ENCODE assay signal across 1 cellular context in the genomic region with DNA sequence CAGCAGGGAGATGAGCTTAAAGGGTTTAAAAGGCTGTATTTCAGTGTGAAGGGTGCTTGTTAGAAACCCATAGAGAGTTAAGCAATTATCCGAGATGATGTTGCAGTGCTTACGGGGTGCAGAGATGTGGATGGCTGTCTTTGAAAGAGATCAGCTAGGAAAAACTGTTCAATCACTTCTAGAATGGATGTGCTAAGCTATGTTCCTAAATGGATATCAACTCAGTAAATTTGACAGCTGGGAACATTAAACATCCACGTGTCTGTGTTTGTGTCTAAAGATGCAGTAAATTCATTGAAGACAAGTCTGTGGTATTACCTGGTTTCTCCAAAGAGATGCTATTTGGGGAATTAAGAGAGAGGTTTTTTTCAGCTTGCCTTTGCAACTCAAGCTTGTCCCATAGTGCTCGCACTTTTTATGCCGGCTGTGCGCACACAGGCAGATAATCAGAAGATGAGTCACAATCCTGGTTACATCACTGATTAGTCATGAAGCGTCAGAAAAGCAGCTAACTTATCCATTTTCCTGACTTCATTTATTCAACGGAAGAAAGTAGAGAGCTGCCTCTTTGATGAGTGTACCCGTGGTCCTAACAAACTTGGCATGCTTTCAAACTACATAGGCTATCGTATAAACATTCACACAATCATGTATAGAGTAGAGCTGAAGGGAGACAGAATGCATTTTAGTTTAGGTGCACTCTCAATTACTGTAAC.
TF ChIP-seq lines count a peak whose summit lies in the region.

No MANE protein-coding gene starts in this region.

TF ChIP-seq in HEK293, 187 proteins besides CTCF, POLR2A, EP300 and RAD21 (continued from another document):
- TF ChIP-seq, protein P1, sequence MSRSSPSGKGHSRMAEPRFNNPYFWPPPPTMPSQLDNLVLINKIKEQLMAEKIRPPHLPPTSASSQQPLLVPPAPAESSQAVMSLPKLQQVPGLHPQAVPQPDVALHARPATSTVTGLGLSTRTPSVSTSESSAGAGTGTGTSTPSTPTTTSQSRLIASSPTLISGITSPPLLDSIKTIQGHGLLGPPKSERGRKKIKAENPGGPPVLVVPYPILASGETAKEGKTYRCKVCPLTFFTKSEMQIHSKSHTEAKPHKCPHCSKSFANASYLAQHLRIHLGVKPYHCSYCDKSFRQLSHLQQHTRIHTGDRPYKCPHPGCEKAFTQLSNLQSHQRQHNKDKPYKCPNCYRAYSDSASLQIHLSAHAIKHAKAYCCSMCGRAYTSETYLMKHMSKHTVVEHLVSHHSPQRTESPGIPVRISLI (tag by site-specific recombination; IDR thresholded peaks at IDR 0.05), result peak; percentile 91
- TF ChIP-seq SETDB1 (IDR thresholded peaks at IDR 0.05; ENCODE audit: insufficient read length, low read length) (peak; percentile 43), ZFP69B (tag by site-specific recombination; IDR thresholded peaks at IDR 0.05) (0 out of 2 replicates have a peak, but pooled peaks have one; percentile 23), OVOL3 (tag by site-specific recombination; IDR thresholded peaks at IDR 0.05) (no peak), GLIS1 (tag by site-specific recombination; IDR thresholded peaks at IDR 0.05) (no peak), ZNF24 (tag by site-specific recombination; IDR thresholded peaks at IDR 0.05) (peak; percentile 94), SP7 (tag by site-specific recombination; IDR thresholded peaks at IDR 0.05) (0 out of 2 replicates have a peak, but pooled peaks have one; percentile 31), ZNF830 (tag by site-specific recombination; IDR thresholded peaks at IDR 0.05; ENCODE audit: low read depth) (no peak), ZNF335 (tag by site-specific recombination; conservative IDR thresholded peaks at IDR 0.05) (peak; percentile 27; the same call in 1 of the 2 replicates), ZEB2 (tag by site-specific recombination; IDR thresholded peaks at IDR 0.05) (peak; percentile 71), ZNF146 (tag by site-specific recombination; IDR thresholded peaks at IDR 0.05) (no peak), ZNF514 (tag by site-specific recombination; IDR thresholded peaks at IDR 0.05) (no peak), ZNF16 (tag by site-specific recombination; IDR thresholded peaks at IDR 0.05; ENCODE audit: low read depth) (no peak), ZNF366 (tag by site-specific recombination; conservative IDR thresholded peaks at IDR 0.05) (peak; percentile 74), ZBTB21 (tag by site-specific recombination; IDR thresholded peaks at IDR 0.05) (peak; percentile 98), ZNF629 (tag by site-specific recombination; IDR thresholded peaks at IDR 0.05) (peak; percentile 96), SP3 (tag by site-specific recombination; IDR thresholded peaks at IDR 0.05) (peak; percentile 25; the same call in 1 of the 2 replicates), ZNF626 (tag by site-specific recombination; IDR thresholded peaks at IDR 0.05) (no peak), ZBTB20 (tag by site-specific recombination; IDR thresholded peaks at IDR 0.05) (peak; percentile 26; the same call in 1 of the 2 replicates), REPIN1 (tag by site-specific recombination; IDR thresholded peaks at IDR 0.05; ENCODE audit: low read depth) (no peak), ZNF660 (tag by site-specific recombination; IDR thresholded peaks at IDR 0.05) (peak; percentile 66; the same call in 1 of the 2 replicates), ZBTB7A (tag by site-specific recombination; IDR thresholded peaks at IDR 0.05; ENCODE audit: low read depth) (no peak), ZBTB17 (tag by site-specific recombination; IDR thresholded peaks at IDR 0.05) (peak; percentile 61; the same call in 1 of the 2 replicates), ZNF184 (tag by site-specific recombination; IDR thresholded peaks at IDR 0.05) (peak; percentile 91), ZNF670 (tag by site-specific recombination; IDR thresholded peaks at IDR 0.05; ENCODE audit: low read depth) (no peak), KLF1 (tag by site-specific recombination; IDR thresholded peaks at IDR 0.05) (no peak), KLF10 (tag by site-specific recombination; IDR thresholded peaks at IDR 0.05) (no peak), ZNF214 (tag by site-specific recombination; IDR thresholded peaks at IDR 0.05; ENCODE audit: borderline replicate concordance) (no peak), ZNF549 (tag by site-specific recombination; IDR thresholded peaks at IDR 0.05) (0 out of 2 replicates have a peak, but pooled peaks have one; percentile 28), ZNF394 (tag by site-specific recombination; IDR thresholded peaks at IDR 0.05; ENCODE audit: borderline replicate concordance) (peak; percentile 21; the same call in 1 of the 2 replicates), ZNF558 (tag by site-specific recombination; IDR thresholded peaks at IDR 0.05) (peak; percentile 42; the same call in 1 of the 2 replicates)
- TF ChIP-seq, protein P2, sequence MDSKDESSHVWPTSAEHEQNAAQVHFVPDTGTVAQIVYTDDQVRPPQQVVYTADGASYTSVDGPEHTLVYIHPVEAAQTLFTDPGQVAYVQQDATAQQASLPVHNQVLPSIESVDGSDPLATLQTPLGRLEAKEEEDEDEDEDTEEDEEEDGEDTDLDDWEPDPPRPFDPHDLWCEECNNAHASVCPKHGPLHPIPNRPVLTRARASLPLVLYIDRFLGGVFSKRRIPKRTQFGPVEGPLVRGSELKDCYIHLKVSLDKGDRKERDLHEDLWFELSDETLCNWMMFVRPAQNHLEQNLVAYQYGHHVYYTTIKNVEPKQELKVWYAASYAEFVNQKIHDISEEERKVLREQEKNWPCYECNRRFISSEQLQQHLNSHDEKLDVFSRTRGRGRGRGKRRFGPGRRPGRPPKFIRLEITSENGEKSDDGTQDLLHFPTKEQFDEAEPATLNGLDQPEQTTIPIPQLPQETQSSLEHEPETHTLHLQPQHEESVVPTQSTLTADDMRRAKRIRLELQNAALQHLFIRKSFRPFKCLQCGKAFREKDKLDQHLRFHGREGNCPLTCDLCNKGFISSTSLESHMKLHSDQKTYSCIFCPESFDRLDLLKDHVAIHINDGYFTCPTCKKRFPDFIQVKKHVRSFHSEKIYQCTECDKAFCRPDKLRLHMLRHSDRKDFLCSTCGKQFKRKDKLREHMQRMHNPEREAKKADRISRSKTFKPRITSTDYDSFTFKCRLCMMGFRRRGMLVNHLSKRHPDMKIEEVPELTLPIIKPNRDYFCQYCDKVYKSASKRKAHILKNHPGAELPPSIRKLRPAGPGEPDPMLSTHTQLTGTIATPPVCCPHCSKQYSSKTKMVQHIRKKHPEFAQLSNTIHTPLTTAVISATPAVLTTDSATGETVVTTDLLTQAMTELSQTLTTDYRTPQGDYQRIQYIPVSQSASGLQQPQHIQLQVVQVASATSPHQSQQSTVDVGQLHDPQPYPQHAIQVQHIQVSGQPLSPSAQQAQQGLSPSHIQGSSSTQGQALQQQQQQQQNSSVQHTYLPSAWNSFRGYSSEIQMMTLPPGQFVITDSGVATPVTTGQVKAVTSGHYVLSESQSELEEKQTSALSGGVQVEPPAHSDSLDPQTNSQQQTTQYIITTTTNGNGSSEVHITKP (tag by site-specific recombination; IDR thresholded peaks at IDR 0.05), result no peak
- TF ChIP-seq, protein P3, sequence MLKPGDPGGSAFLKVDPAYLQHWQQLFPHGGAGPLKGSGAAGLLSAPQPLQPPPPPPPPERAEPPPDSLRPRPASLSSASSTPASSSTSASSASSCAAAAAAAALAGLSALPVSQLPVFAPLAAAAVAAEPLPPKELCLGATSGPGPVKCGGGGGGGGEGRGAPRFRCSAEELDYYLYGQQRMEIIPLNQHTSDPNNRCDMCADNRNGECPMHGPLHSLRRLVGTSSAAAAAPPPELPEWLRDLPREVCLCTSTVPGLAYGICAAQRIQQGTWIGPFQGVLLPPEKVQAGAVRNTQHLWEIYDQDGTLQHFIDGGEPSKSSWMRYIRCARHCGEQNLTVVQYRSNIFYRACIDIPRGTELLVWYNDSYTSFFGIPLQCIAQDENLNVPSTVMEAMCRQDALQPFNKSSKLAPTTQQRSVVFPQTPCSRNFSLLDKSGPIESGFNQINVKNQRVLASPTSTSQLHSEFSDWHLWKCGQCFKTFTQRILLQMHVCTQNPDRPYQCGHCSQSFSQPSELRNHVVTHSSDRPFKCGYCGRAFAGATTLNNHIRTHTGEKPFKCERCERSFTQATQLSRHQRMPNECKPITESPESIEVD (tag by site-specific recombination; IDR thresholded peaks at IDR 0.05), result no peak
- TF ChIP-seq, protein P4, sequence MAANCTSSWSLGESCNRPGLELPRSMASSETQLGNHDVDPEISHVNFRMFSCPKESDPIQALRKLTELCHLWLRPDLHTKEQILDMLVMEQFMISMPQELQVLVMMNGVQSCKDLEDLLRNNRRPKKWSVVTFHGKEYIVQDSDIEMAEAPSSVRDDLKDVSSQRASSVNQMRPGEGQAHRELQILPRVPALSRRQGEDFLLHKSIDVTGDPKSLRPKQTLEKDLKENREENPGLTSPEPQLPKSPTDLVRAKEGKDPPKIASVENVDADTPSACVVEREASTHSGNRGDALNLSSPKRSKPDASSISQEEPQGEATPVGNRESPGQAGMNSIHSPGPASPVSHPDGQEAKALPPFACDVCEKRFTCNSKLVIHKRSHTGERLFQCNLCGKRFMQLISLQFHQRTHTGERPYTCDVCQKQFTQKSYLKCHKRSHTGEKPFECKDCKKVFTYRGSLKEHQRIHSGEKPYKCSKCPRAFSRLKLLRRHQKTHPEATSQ (tag by site-specific recombination; IDR thresholded peaks at IDR 0.05), result no peak
- TF ChIP-seq, protein P5, sequence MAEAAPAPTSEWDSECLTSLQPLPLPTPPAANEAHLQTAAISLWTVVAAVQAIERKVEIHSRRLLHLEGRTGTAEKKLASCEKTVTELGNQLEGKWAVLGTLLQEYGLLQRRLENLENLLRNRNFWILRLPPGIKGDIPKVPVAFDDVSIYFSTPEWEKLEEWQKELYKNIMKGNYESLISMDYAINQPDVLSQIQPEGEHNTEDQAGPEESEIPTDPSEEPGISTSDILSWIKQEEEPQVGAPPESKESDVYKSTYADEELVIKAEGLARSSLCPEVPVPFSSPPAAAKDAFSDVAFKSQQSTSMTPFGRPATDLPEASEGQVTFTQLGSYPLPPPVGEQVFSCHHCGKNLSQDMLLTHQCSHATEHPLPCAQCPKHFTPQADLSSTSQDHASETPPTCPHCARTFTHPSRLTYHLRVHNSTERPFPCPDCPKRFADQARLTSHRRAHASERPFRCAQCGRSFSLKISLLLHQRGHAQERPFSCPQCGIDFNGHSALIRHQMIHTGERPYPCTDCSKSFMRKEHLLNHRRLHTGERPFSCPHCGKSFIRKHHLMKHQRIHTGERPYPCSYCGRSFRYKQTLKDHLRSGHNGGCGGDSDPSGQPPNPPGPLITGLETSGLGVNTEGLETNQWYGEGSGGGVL (tag by site-specific recombination; IDR thresholded peaks at IDR 0.05), result 0 out of 2 replicates have a peak, but pooled peaks have one; percentile 8
- TF ChIP-seq, protein P6, sequence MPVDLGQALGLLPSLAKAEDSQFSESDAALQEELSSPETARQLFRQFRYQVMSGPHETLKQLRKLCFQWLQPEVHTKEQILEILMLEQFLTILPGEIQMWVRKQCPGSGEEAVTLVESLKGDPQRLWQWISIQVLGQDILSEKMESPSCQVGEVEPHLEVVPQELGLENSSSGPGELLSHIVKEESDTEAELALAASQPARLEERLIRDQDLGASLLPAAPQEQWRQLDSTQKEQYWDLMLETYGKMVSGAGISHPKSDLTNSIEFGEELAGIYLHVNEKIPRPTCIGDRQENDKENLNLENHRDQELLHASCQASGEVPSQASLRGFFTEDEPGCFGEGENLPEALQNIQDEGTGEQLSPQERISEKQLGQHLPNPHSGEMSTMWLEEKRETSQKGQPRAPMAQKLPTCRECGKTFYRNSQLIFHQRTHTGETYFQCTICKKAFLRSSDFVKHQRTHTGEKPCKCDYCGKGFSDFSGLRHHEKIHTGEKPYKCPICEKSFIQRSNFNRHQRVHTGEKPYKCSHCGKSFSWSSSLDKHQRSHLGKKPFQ (tag by site-specific recombination; IDR thresholded peaks at IDR 0.05), result no peak
- TF ChIP-seq, protein P7, sequence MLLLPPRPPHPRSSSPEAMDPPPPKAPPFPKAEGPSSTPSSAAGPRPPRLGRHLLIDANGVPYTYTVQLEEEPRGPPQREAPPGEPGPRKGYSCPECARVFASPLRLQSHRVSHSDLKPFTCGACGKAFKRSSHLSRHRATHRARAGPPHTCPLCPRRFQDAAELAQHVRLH (tag by site-specific recombination; IDR thresholded peaks at IDR 0.05), result no peak
- TF ChIP-seq, protein P8, sequence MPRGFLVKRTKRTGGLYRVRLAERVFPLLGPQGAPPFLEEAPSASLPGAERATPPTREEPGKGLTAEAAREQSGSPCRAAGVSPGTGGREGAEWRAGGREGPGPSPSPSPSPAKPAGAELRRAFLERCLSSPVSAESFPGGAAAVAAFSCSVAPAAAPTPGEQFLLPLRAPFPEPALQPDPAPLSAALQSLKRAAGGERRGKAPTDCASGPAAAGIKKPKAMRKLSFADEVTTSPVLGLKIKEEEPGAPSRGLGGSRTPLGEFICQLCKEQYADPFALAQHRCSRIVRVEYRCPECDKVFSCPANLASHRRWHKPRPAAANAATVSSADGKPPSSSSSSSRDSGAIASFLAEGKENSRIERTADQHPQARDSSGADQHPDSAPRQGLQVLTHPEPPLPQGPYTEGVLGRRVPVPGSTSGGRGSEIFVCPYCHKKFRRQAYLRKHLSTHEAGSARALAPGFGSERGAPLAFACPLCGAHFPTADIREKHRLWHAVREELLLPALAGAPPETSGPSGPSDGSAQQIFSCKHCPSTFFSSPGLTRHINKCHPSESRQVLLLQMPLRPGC (tag by site-specific recombination; IDR thresholded peaks at IDR 0.05), result 0 out of 2 replicates have a peak, but pooled peaks have one; percentile 20
- TF ChIP-seq, protein P9, sequence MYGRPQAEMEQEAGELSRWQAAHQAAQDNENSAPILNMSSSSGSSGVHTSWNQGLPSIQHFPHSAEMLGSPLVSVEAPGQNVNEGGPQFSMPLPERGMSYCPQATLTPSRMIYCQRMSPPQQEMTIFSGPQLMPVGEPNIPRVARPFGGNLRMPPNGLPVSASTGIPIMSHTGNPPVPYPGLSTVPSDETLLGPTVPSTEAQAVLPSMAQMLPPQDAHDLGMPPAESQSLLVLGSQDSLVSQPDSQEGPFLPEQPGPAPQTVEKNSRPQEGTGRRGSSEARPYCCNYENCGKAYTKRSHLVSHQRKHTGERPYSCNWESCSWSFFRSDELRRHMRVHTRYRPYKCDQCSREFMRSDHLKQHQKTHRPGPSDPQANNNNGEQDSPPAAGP (tag by site-specific recombination; IDR thresholded peaks at IDR 0.05), result no peak
TF ChIP-seq in HEK293: peak in this region for 21.
